In the genomic region with DNA sequence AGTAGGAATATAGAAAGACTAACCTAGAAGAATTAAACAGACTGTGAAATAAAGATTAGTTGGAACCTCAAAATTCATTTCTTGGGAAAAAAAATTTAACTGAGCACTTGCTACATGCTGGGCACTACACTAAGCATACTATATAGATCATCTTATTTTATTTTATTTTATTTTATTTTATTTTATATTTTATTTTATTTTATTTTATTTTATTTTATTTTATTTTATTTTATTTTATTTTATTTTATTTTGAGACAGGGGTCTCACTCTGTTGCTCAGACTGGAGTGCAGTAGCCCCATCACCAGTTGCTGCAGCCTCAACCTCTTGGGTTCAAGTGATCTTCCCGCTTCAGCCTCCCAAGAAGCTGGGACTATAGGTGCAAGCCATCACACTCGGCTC, we compare ENCODE assay signal across 5 cellular contexts.
"Had no signal": no experiment of that assay in that cellular context is flagged by ENCODE, and none has a peak within 500 bp of the region (broad histone marks: within the 10 kb centered on the region; RNA-seq: fewer than 3 reads in every experiment).

No MANE protein-coding gene starts in this region.

- H3K4me1 Mint-ChIP-seq: IgD-negative memory B cell had no signal

- H3K4me3 ChIP-seq: K562 had no signal

- DNase-seq: IMR-90 had no signal

- H3K27ac Mint-ChIP-seq: IgD-negative memory B cell had no signal

- ATAC-seq: HepG2, K562 had no signal

- H3K36me3 Mint-ChIP-seq: IgD-negative memory B cell had no signal

- H3K27ac ChIP-seq: HL-60 had no signal

- H3K27me3 Mint-ChIP-seq: IgD-negative memory B cell had no signal
